8 cellular contexts compared by ENCODE assay signal in genomic region chr1:5701642-5702041, GRCh38.
"Had no signal": no experiment of that assay in that cellular context is flagged by ENCODE, and none has a peak within 500 bp of the region (broad histone marks: within the 10 kb centered on the region; RNA-seq: fewer than 3 reads in every experiment).

No MANE protein-coding gene starts in this region.

- H3K27ac Mint-ChIP-seq: GM23338, H9, HFFc6, IgD-negative memory B cell had no signal

- ATAC-seq: GM23338, HepG2 had no signal

- H3K4me3 ChIP-seq: GM23338 had no signal

- H3K4me1 Mint-ChIP-seq: IgD-negative memory B cell had no signal

- H3K9me3 Mint-ChIP-seq: GM23338 had no signal

- H3K4me3 Mint-ChIP-seq: GM23338, H9, HFFc6 had no signal

- DNase-seq: H9, HCEC 1CT, HFFc6, KG1 had no signal

- H3K27ac ChIP-seq: HL-60 had no signal

- H3K36me3 Mint-ChIP-seq: IgD-negative memory B cell had no signal
